In the genomic region with DNA sequence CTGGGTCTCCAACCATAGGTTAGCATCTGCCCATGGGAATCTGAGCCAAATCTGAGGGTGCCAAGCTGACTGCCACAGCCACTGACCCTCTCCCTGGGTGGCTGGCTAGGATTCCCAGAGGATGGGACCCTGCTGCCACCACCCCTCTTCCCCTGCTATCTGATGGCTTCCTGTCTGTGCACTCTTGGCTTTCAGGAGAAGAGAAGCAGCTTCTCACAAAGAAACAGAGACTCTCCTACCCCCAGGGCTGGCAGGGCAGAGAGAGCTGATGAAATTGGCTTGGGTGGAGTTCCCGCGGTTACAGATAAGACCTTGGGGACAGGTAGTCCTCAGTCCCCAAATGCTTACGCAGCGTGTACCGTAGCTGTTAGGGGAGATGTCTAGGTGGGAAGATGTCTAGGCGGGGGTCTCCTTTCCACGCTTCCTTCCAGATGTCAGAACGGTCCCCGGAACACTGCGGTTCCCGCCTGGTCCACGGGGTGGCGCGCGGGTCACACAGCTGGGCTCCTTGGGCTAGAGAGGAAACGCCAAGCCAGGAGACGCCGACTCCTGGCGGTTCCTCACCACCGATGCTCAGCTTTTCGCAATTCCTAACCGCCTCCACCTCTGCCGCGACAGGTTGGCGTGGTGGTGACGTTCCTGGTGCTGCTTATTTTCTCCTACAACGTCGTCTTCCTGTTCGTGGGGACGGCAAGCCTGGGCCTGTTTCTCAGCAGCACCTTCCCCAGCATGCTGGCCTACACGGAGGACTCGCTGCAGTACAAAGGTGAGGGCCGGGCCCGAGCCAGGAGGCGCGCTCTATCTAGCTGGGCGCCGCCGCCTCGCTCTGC, we compare ENCODE assay signal across 8 cellular contexts. TPM values are rescaled to one million over a fixed set of nuclear protein-coding genes. Genes with fewer than 3 reads are reported as not detected.
DNase-seq lines count a peak whose midpoint lies in the region; ATAC-seq and TF ChIP-seq lines count a peak whose summit lies in the region.

No MANE protein-coding gene starts in this region.

- H3K27ac ChIP-seq in SU-DHL-6 (ENCODE audit: low read depth, low read length) = peak overlapping the region; percentile 94
- H3K27ac ChIP-seq in heart right ventricle = peak overlapping the region in 5 of 10 donors; percentile 9 to 51 (median 36)
- H3K27ac ChIP-seq in upper lobe of left lung = peak overlapping the region in 3 of 4 donors; percentile 52 to 60 (median 55)

- 2 to 4% methylated on average over 40 of the region's 40 CpGs for WGBS in heart right ventricle, 2 donors
- WGBS in upper lobe of left lung, 2 donors = 3% methylated on average over 19 to 40 of the region's 40 CpGs

- H3K4me1 ChIP-seq in heart right ventricle (peaks cover 0 to 36% (median 17%) of the 10 kb centered on the region in 9 donors), upper lobe of left lung (peaks cover 6 to 24% (median 18%) of the 10 kb centered on the region in 4 donors)

- H3K9me3 Mint-ChIP-seq in activated naive CD8-positive, alpha-beta T cell treated with anti-CD3 and anti-CD28 coated beads, Interleukin-2, amount 50 U/mL, for 24 hours = no peaks in the 10 kb centered on the region

- H2AFZ ChIP-seq in SU-DHL-6 (ENCODE audit: low read depth, low read length, severe bottlenecking) = peak overlapping the region; percentile 38

- peaks cover 50% of the 10 kb centered on the region for H3K4me1 Mint-ChIP-seq in activated naive CD8-positive, alpha-beta T cell treated with anti-CD3 and anti-CD28 coated beads, Interleukin-2, amount 50 U/mL, for 24 hours

- H3K4me3 Mint-ChIP-seq in activated naive CD8-positive, alpha-beta T cell treated with anti-CD3 and anti-CD28 coated beads, Interleukin-2, amount 50 U/mL, for 24 hours = peak overlapping the region; percentile 85

- H3K4me3 ChIP-seq in SU-DHL-6 (ENCODE audit: insufficient read depth, low read length, poor library complexity, severe bottlenecking) = peak overlapping the region; percentile 54
- peak overlapping the region in 9 of 10 donors; percentile 31 to 60 (median 46) for H3K4me3 ChIP-seq in heart right ventricle
- peak overlapping the region in 3 of 4 donors; percentile 19 to 51 (median 51) for H3K4me3 ChIP-seq in upper lobe of left lung

- DNase-seq in NCI-H1417 (lab: John Stamatoyannopoulos, UW) (peak; percentile 87 to 95 (median 94)), heart right ventricle (peak; percentile 86 to 88), posterior vena cava (ENCODE audit: low spot score) (peak; percentile 94), upper lobe of left lung (peak; percentile 87 to 99)
- DNase-seq in activated naive CD8-positive, alpha-beta T cell treated with anti-CD3 and anti-CD28 coated beads, Interleukin-2, amount 50 U/mL, for 24 hours = peak; percentile 94

- H3K27me3 ChIP-seq in SU-DHL-6 (ENCODE audit: low read length) (no peaks in the 10 kb centered on the region), heart right ventricle (no peaks in the 10 kb centered on the region), upper lobe of left lung (no peaks in the 10 kb centered on the region)

- intact Hi-C loops in heart right ventricle (cut with DNase I) = loop anchor here (1.0 to 10.0 kb wide), 14 partner anchors 40 to 386 kb away; partner anchors contain the start of gene ELK4 (in 7 of the 10)
- intact Hi-C loops in posterior vena cava (cut with DNase I) = loop anchor here (1.0 to 2.0 kb wide), 2 partner anchors 65 to 66 kb away; no protein-coding TSS in a partner anchor

- H3K9me3 ChIP-seq in SU-DHL-6 (ENCODE audit: insufficient read depth, low read length) = no peaks in the 10 kb centered on the region
- H3K9me3 ChIP-seq in heart right ventricle = no peaks in the 10 kb centered on the region
- H3K9me3 ChIP-seq in upper lobe of left lung = no peaks in the 10 kb centered on the region

- H3K4me2 ChIP-seq in SU-DHL-6 (ENCODE audit: low read depth, low read length, poor library complexity, severe bottlenecking) = peak overlapping the region; percentile 86

- peaks cover 43% of the 10 kb centered on the region for H3F3A ChIP-seq in SU-DHL-6 (ENCODE audit: insufficient read depth)

- peak overlapping the region; percentile 63 for H3K9ac ChIP-seq in SU-DHL-6 (ENCODE audit: low read length)

- TF ChIP-seq CTCF in SU-DHL-6 (IDR thresholded peaks at IDR 0.05; ENCODE audit: insufficient read depth, low read length, poor library complexity, severe bottlenecking) = peak; percentile 86
- peak; percentile 98 to 99 (median 99) for TF ChIP-seq CTCF in heart right ventricle (IDR thresholded peaks at IDR 0.05)
- TF ChIP-seq CTCF in upper lobe of left lung (IDR thresholded peaks at IDR 0.05) = peak; percentile 94 to 99 (median 98)

- TF ChIP-seq POLR2A in GM10847 (IDR thresholded peaks at IDR 0.05; ENCODE audit: extremely low read depth, insufficient read length) = peak; percentile 23
- no peak for TF ChIP-seq POLR2A in upper lobe of left lung (IDR thresholded peaks at IDR 0.05)

- H3K9me2 ChIP-seq in SU-DHL-6 (replicated peaks; ENCODE audit: insufficient read depth, low read length) = no peaks in the 10 kb centered on the region

- H3K79me2 ChIP-seq in SU-DHL-6 (ENCODE audit: insufficient read depth, low read length) = no peaks in the 10 kb centered on the region

- no peak for TF ChIP-seq EP300 in upper lobe of left lung (IDR thresholded peaks at IDR 0.05)

- H3K36me3 Mint-ChIP-seq in activated naive CD8-positive, alpha-beta T cell treated with anti-CD3 and anti-CD28 coated beads, Interleukin-2, amount 50 U/mL, for 24 hours (ENCODE audit: low read depth) = peaks cover 2% of the 10 kb centered on the region

- H4K20me1 ChIP-seq in SU-DHL-6 (ENCODE audit: low read depth, low read length) = no peaks in the 10 kb centered on the region

- peak; percentile 66 for ATAC-seq in HG02678 (IDR thresholded peaks at IDR 0.05; ENCODE audit: unreplicated experiment)
- peak; percentile 88 for ATAC-seq in activated naive CD8-positive, alpha-beta T cell treated with anti-CD3 and anti-CD28 coated beads, Interleukin-2, amount 50 U/mL, for 24 hours
- peak; percentile 86 to 96 (median 93) for ATAC-seq in heart right ventricle
- ATAC-seq in upper lobe of left lung (ENCODE audit: low FRiP score in 2 of 2) = peak; percentile 95 to 97

- no peaks in the 10 kb centered on the region for H3K36me3 ChIP-seq in SU-DHL-6 (ENCODE audit: low read length)
- H3K36me3 ChIP-seq in heart right ventricle = no peaks in the 10 kb centered on the region
- no peaks in the 10 kb centered on the region for H3K36me3 ChIP-seq in upper lobe of left lung

- no peaks in the 10 kb centered on the region for H3K27me3 Mint-ChIP-seq in activated naive CD8-positive, alpha-beta T cell treated with anti-CD3 and anti-CD28 coated beads, Interleukin-2, amount 50 U/mL, for 24 hours

- H3K27ac Mint-ChIP-seq in activated naive CD8-positive, alpha-beta T cell treated with anti-CD3 and anti-CD28 coated beads, Interleukin-2, amount 50 U/mL, for 24 hours = peak overlapping the region; percentile 86

RNA-seq across cellular contexts. Expression of gene ELK4, which starts 40.1 kb away (rescaled TPM):
- total RNA-seq in heart right ventricle (10 to 100 TPM; 34.2 to 45.6 (median 40.2) TPM), posterior vena cava (10 to 100 TPM; 49.8 to 54.6 TPM), upper lobe of left lung (10 to 100 TPM; 15.7 to 65.4 (median 30.2) TPM)
- 1 to 10 TPM; 4.7 to 5.9 TPM for polyA plus RNA-seq in heart right ventricle
